In the genomic region with DNA sequence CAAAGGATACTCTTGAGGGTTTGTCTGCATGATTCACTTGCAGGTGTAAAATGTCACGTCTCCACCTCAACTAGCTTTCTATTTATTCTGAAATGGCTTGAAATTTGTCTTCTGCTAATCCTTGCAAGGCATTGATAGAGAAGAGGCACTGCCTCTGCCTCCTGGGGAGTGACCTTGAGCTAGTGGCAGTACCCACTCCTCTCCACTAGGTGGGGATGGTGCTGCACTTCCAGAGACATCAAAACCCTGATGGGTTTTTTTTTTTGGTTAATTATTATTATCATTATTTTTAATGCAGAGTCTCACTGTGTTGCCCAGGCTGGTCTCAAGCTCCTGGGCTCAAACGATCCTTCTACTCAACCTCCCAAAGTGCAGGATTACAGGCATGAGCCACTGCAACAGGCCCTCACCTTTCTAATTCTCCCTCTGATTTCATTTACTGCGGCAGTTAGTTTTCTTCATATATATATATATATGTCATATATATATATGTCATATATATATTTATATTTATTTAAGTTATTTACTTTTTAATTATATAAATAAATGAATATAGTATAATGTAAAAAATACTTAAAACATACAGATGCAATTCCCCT, we compare ENCODE assay signal across 1 cellular context.
TF ChIP-seq lines count a peak whose summit lies in the region.

No MANE protein-coding gene starts in this region.

TF ChIP-seq in H1, 55 proteins besides CTCF, POLR2A, EP300 and RAD21 (continued from another document):
- TF ChIP-seq ASH2L (IDR thresholded peaks at IDR 0.05; ENCODE audit: low read length) = no peak
